In the genomic region with DNA sequence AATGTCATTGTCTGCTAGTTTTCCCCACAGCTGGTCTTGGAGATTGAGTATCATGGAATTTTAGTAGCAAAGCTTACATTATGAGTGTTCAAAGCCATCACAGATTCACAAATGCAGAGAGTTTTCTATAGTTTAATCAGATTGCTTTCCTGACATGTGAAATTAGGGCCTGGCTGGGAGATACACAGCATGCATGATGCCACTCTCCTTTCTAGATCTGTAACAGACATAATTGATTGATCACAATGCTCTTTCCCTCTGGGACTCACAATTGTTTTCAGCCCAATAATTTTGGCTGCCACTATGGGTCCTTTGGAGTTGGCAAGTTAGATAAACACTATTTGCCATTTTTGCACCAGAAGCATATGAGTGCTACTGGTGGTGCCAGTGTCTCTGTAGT, we compare ENCODE assay signal across 34 cellular contexts.
"Had no signal": no experiment of that assay in that cellular context is flagged by ENCODE, and none has a peak within 500 bp of the region (broad histone marks: within the 10 kb centered on the region; RNA-seq: fewer than 3 reads in every experiment).

No MANE protein-coding gene starts in this region.

- H3K4me3 ChIP-seq: adrenal gland, body of pancreas, breast epithelium had no signal

- H3K36me3 Mint-ChIP-seq: activated CD4-positive, alpha-beta memory T cell treated with anti-CD3 and anti-CD28 coated beads for 36 hours; activated naive CD4-positive, alpha-beta T cell treated with anti-CD3 and anti-CD28 coated beads, Interleukin-2, amount 50 U/mL, for 72 hours; activated naive CD8-positive, alpha-beta T cell treated with anti-CD3 and anti-CD28 coated beads for 36 hours had no signal

- FAIRE-seq: astrocyte, colon, TTC549 had no signal

- ATAC-seq: activated CD8-positive, alpha-beta T cell treated with anti-CD3 and anti-CD28 coated beads for 36 hours; activated naive CD4-positive, alpha-beta T cell treated with anti-CD3 and anti-CD28 coated beads, Interleukin-2, amount 50 U/mL, for 72 hours; activated T-cell treated with anti-CD3 and anti-CD28 coated beads, Interleukin-2, amount 50 U/mL, for 4 hours; activated T-cell treated with anti-CD3 and anti-CD28 coated beads, Interleukin-2, amount 50 U/mL, for 72 hours; activated T-helper 17 cell treated with anti-CD3 and anti-CD28 coated beads, Interleukin-2, amount 50 U/mL, for 72 hours; body of pancreas had no signal

- H3K4me1 Mint-ChIP-seq: activated B cell treated with CpG ODN at 0.5 μM for 24 hours; activated CD4-positive, alpha-beta T cell treated with anti-CD3 and anti-CD28 coated beads, Interleukin-2, amount 10 ng/mL, durations not matched to agents 24 days and 14 days; activated naive CD8-positive, alpha-beta T cell treated with anti-CD3 and anti-CD28 coated beads for 36 hours; activated T-helper 17 cell treated with anti-CD3 and anti-CD28 coated beads, Interleukin-2, amount 50 U/mL, for 72 hours had no signal

- H3K27me3 ChIP-seq: adrenal gland, body of pancreas, brain microvascular endothelial cell had no signal

- H3K36me3 ChIP-seq: adrenal gland, brain microvascular endothelial cell, breast epithelium had no signal

- H3K27ac ChIP-seq: adrenal gland, body of pancreas, brain microvascular endothelial cell, breast epithelium, VCaP had no signal

- H3K9me3 Mint-ChIP-seq: activated B cell treated with CpG ODN at 0.5 μM for 24 hours; activated CD4-positive, alpha-beta memory T cell treated with anti-CD3 and anti-CD28 coated beads for 36 hours; activated CD4-positive, alpha-beta T cell treated with anti-CD3 and anti-CD28 coated beads, Interleukin-2, amount 10 ng/mL, durations not matched to agents 24 days and 14 days; activated CD8-positive, alpha-beta T cell treated with anti-CD3 and anti-CD28 coated beads for 36 hours; activated naive CD4-positive, alpha-beta T cell treated with anti-CD3 and anti-CD28 coated beads for 36 hours; activated naive CD4-positive, alpha-beta T cell treated with anti-CD3 and anti-CD28 coated beads, Interleukin-2, amount 50 U/mL, for 72 hours; activated naive CD8-positive, alpha-beta T cell treated with anti-CD3 and anti-CD28 coated beads for 36 hours; activated T-cell treated with anti-CD3 and anti-CD28 coated beads, Interleukin-2, amount 50 U/mL, for 4 hours; activated T-cell treated with anti-CD3 and anti-CD28 coated beads, Interleukin-2, amount 50 U/mL, for 72 hours; activated T-helper 1 cell treated with anti-CD3 and anti-CD28 coated beads, Interleukin-12 subunit alpha, Interleukin-12 subunit beta, Interleukin-2, Interleukin-4 antibody, amounts not matched to agents 30 ng/mL and 10 ng/mL and 1 ng/mL, durations not matched to agents 14 hours and 24 hours and 36 hours; activated T-helper 17 cell treated with anti-CD3 and anti-CD28 coated beads, Interleukin-2, amount 50 U/mL, for 72 hours; T-helper 2 cell treated with Interferon-gamma antibody and Interleukin-4, amounts not matched to agents 5 μg/mL and 100 μg/mL, for 36 hours had no signal

- H3K27ac Mint-ChIP-seq: activated B cell treated with CpG ODN at 0.5 μM for 24 hours; activated CD4-positive, alpha-beta memory T cell treated with anti-CD3 and anti-CD28 coated beads for 36 hours; activated CD4-positive, alpha-beta T cell treated with anti-CD3 and anti-CD28 coated beads, Interleukin-2, amount 10 ng/mL, durations not matched to agents 24 days and 14 days; activated CD8-positive, alpha-beta T cell treated with anti-CD3 and anti-CD28 coated beads for 36 hours; activated naive CD4-positive, alpha-beta T cell treated with anti-CD3 and anti-CD28 coated beads for 36 hours; activated naive CD4-positive, alpha-beta T cell treated with anti-CD3 and anti-CD28 coated beads, Interleukin-2, amount 50 U/mL, for 72 hours; activated naive CD8-positive, alpha-beta T cell treated with anti-CD3 and anti-CD28 coated beads for 36 hours; activated T-cell treated with anti-CD3 and anti-CD28 coated beads, Interleukin-2, amount 50 U/mL, for 72 hours; activated T-helper 1 cell treated with anti-CD3 and anti-CD28 coated beads, Interleukin-12 subunit alpha, Interleukin-12 subunit beta, Interleukin-2, Interleukin-4 antibody, amounts not matched to agents 30 ng/mL and 10 ng/mL and 1 ng/mL, durations not matched to agents 14 hours and 24 hours and 36 hours; activated T-helper 17 cell treated with anti-CD3 and anti-CD28 coated beads, Interleukin-2, amount 50 U/mL, for 72 hours; T-helper 2 cell treated with Interferon-gamma antibody and Interleukin-4, amounts not matched to agents 5 μg/mL and 100 μg/mL, for 36 hours had no signal

- H3K9me3 ChIP-seq: adrenal gland, body of pancreas, breast epithelium had no signal

- H3K4me1 ChIP-seq: adrenal gland, body of pancreas, breast epithelium had no signal

- H3K4me3 Mint-ChIP-seq: activated B cell treated with CpG ODN at 0.5 μM for 24 hours; activated CD4-positive, alpha-beta memory T cell treated with anti-CD3 and anti-CD28 coated beads for 36 hours; activated CD4-positive, alpha-beta T cell treated with anti-CD3 and anti-CD28 coated beads, Interleukin-2, amount 10 ng/mL, durations not matched to agents 24 days and 14 days; activated CD8-positive, alpha-beta T cell treated with anti-CD3 and anti-CD28 coated beads for 36 hours; activated naive CD4-positive, alpha-beta T cell treated with anti-CD3 and anti-CD28 coated beads for 36 hours; activated naive CD8-positive, alpha-beta T cell treated with anti-CD3 and anti-CD28 coated beads for 36 hours; activated T-cell treated with anti-CD3 and anti-CD28 coated beads, Interleukin-2, amount 50 U/mL, for 4 hours; activated T-cell treated with anti-CD3 and anti-CD28 coated beads, Interleukin-2, amount 50 U/mL, for 72 hours; activated T-helper 1 cell treated with anti-CD3 and anti-CD28 coated beads, Interleukin-12 subunit alpha, Interleukin-12 subunit beta, Interleukin-2, Interleukin-4 antibody, amounts not matched to agents 30 ng/mL and 10 ng/mL and 1 ng/mL, durations not matched to agents 14 hours and 24 hours and 36 hours; activated T-helper 17 cell treated with anti-CD3 and anti-CD28 coated beads, Interleukin-2, amount 50 U/mL, for 72 hours; T-helper 2 cell treated with Interferon-gamma antibody and Interleukin-4, amounts not matched to agents 5 μg/mL and 100 μg/mL, for 36 hours had no signal

- DNase-seq: activated B cell treated with CpG ODN at 0.5 μM for 24 hours; activated CD4-positive, alpha-beta memory T cell treated with anti-CD3 and anti-CD28 coated beads for 36 hours; activated CD4-positive, alpha-beta T cell treated with anti-CD3 and anti-CD28 coated beads for 4 hours; activated CD4-positive, alpha-beta T cell treated with anti-CD3 and anti-CD28 coated beads, Interleukin-2, amount 10 ng/mL, durations not matched to agents 24 days and 14 days; activated CD4-positive, alpha-beta T cell treated with anti-CD3 and anti-CD28 coated beads, Interleukin-2, amount 50 U/mL, for 1 hour; activated CD4-positive, alpha-beta T cell treated with anti-CD3 and anti-CD28 coated beads, Interleukin-2, amount 50 U/mL, for 4 hours; activated CD4-positive, CD25-positive, alpha-beta regulatory T cell treated with anti-CD3 and anti-CD28 coated beads, Interleukin-2, amount 50 U/mL, for 72 hours; activated CD8-positive, alpha-beta memory T cell treated with anti-CD3 and anti-CD28 coated beads, Interleukin-2, amount 50 U/mL, for 4 hours; activated CD8-positive, alpha-beta T cell treated with anti-CD3 and anti-CD28 coated beads for 36 hours; activated gamma-delta T cell treated with Interleukin-2 at 50 U/mL for 16 hours; activated naive CD4-positive, alpha-beta T cell; activated naive CD4-positive, alpha-beta T cell treated with anti-CD3 and anti-CD28 coated beads for 36 hours; activated naive CD4-positive, alpha-beta T cell treated with anti-CD3 and anti-CD28 coated beads, Interleukin-2, amount 50 U/mL, for 16 hours; activated naive CD8-positive, alpha-beta T cell treated with anti-CD3 and anti-CD28 coated beads for 36 hours; activated T-cell treated with anti-CD3 and anti-CD28 coated beads for 4 hours; activated T-cell treated with anti-CD3 and anti-CD28 coated beads, Interleukin-2, amount 50 U/mL, for 1 hour; activated T-cell treated with anti-CD3 and anti-CD28 coated beads, Interleukin-2, amount 50 U/mL, for 4 hours; activated T-cell treated with anti-CD3 and anti-CD28 coated beads, Interleukin-2, amount 50 U/mL, for 72 hours; adrenal gland; amniotic stem cell; aorta; body of pancreas; brain microvascular endothelial cell; central memory CD4-positive, alpha-beta T cell; T-helper 9 cell had no signal
